ENCODE assay signal across 1 cellular context in genomic region chr11:19952101-19952605, GRCh38.
TF ChIP-seq lines count a peak whose summit lies in the region.

No MANE protein-coding gene starts in this region.

TF ChIP-seq in HEK293, 187 proteins besides CTCF, POLR2A, EP300 and RAD21 (continued from another document):
- TF ChIP-seq ZNF18 (tag by site-specific recombination; IDR thresholded peaks at IDR 0.05) (peak; percentile 54; the same call in 1 of the 2 replicates), INSM2 (tag by site-specific recombination; IDR thresholded peaks at IDR 0.05) (0 out of 2 replicates have a peak, but pooled peaks have one; percentile 21), WT1 (tag by site-specific recombination; IDR thresholded peaks at IDR 0.05) (peak; percentile 39; the same call in 1 of the 2 replicates), ZNF561 (tag by site-specific recombination; IDR thresholded peaks at IDR 0.05; ENCODE audit: borderline replicate concordance) (0 out of 2 replicates have a peak, but pooled peaks have one; percentile 30), GFI1B (tag by site-specific recombination; IDR thresholded peaks at IDR 0.05) (peak; percentile 96), ZNF112 (tag by site-specific recombination; IDR thresholded peaks at IDR 0.05) (no peak), OVOL3 (tag by site-specific recombination; IDR thresholded peaks at IDR 0.05) (0 out of 2 replicates have a peak, but pooled peaks have one; percentile 52), HOXD13 (CRISPR knock-in tag; IDR thresholded peaks at IDR 0.05; ENCODE audit: borderline replicate concordance) (0 out of 2 replicates have a peak, but pooled peaks have one; percentile 32), ZNF660 (tag by site-specific recombination; IDR thresholded peaks at IDR 0.05) (0 out of 2 replicates have a peak, but pooled peaks have one; percentile 36), ZNF843 (tag by site-specific recombination; IDR thresholded peaks at IDR 0.05) (peak; percentile 94), PRDM1 (tag by site-specific recombination; IDR thresholded peaks at IDR 0.05) (no peak), ZNF580 (tag by site-specific recombination; IDR thresholded peaks at IDR 0.05) (peak; percentile 48; the same call in 1 of the 2 replicates), FEZF1 (tag by site-specific recombination; IDR thresholded peaks at IDR 0.05) (peak; percentile 91), ZNF114 (tag by site-specific recombination; IDR thresholded peaks at IDR 0.05) (no peak), ZNF26 (tag by site-specific recombination; IDR thresholded peaks at IDR 0.05) (no peak), ZXDB (tag by site-specific recombination; IDR thresholded peaks at IDR 0.05) (peak; percentile 64), ZBTB21 (tag by site-specific recombination; IDR thresholded peaks at IDR 0.05) (peak; percentile 46; the same call in 1 of the 2 replicates), ZNF214 (tag by site-specific recombination; IDR thresholded peaks at IDR 0.05; ENCODE audit: borderline replicate concordance) (peak; percentile 96), ATF2 (tag by site-specific recombination; IDR thresholded peaks at IDR 0.05; ENCODE audit: low read depth) (peak; percentile 51), ZNF366 (tag by site-specific recombination; conservative IDR thresholded peaks at IDR 0.05) (peak; percentile 32; the same call in 1 of the 2 replicates), OSR2 (tag by site-specific recombination; IDR thresholded peaks at IDR 0.05) (peak; percentile 81), TCF7L2 (IDR thresholded peaks at IDR 0.05; ENCODE audit: borderline replicate concordance, low read depth, low read length) (peak; percentile 97), ZNF274 (IDR thresholded peaks at IDR 0.05; ENCODE audit: low read length) (no peak), ZNF274 (tag by site-specific recombination; IDR thresholded peaks at IDR 0.05; ENCODE audit: borderline replicate concordance) (no peak), ZNF677 (tag by site-specific recombination; IDR thresholded peaks at IDR 0.05) (no peak), SP7 (tag by site-specific recombination; IDR thresholded peaks at IDR 0.05) (peak; percentile 43), KLF9 (tag by site-specific recombination; IDR thresholded peaks at IDR 0.05; ENCODE audit: low read depth) (no peak), ZNF488 (tag by site-specific recombination; IDR thresholded peaks at IDR 0.05) (peak; percentile 71; the same call in 1 of the 2 replicates), BCL6B (tag by site-specific recombination; IDR thresholded peaks at IDR 0.05) (peak; percentile 73), IKZF3 (tag by site-specific recombination; IDR thresholded peaks at IDR 0.05) (peak; percentile 73), ZNF354C (tag by site-specific recombination; IDR thresholded peaks at IDR 0.05; ENCODE audit: borderline replicate concordance, low read depth) (no peak), ZNF239 (tag by site-specific recombination; IDR thresholded peaks at IDR 0.05) (no peak), GLI2 (tag by site-specific recombination; IDR thresholded peaks at IDR 0.05; ENCODE audit: borderline replicate concordance, low read depth) (peak; percentile 81)
TF ChIP-seq in HEK293: peak in this region for 31.
